ENCODE assay signal across 9 cellular contexts in genomic region chr9:116687074-116687761, GRCh38. TPM values are rescaled to one million over a fixed set of nuclear protein-coding genes. Genes with fewer than 3 reads are reported as not detected.
DNase-seq lines count a peak whose midpoint lies in the region; ATAC-seq and TF ChIP-seq lines count a peak whose summit lies in the region.
"Had no signal": no experiment of that assay in that cellular context is flagged by ENCODE, and none has a peak within 500 bp of the region (broad histone marks: within the 10 kb centered on the region; RNA-seq: fewer than 3 reads in every experiment).

Gene TRIM32, plus strand, starts transcription at chr9:116687305. Its CDS starts 10,438 bp downstream, at chr9:116697743.

- H3K4me1 Mint-ChIP-seq in CD14-positive monocyte: peaks cover 23% of the 10 kb centered on the region
- H3K4me1 Mint-ChIP-seq in activated CD8-positive, alpha-beta T cell treated with anti-CD3 and anti-CD28 coated beads, Interleukin-2, amount 10 ng/mL, durations not matched to agents 7 days and 5 days (ENCODE audit: low read depth): peaks cover 40% of the 10 kb centered on the region

- TF ChIP-seq CTCF in CD14-positive monocyte (IDR thresholded peaks at IDR 0.05) (no peak), lower lobe of right lung (IDR thresholded peaks at IDR 0.05) (no peak)

- H3K9me3 Mint-ChIP-seq in CD14-positive monocyte: peaks cover 0 to 2% (median 0%) of the 10 kb centered on the region in 7 donors
- peaks cover 12% of the 10 kb centered on the region for H3K9me3 Mint-ChIP-seq in activated CD8-positive, alpha-beta T cell treated with anti-CD3 and anti-CD28 coated beads, Interleukin-2, amount 10 ng/mL, durations not matched to agents 7 days and 5 days (ENCODE audit: insufficient read depth)

- CTCF ChIA-PET in activated CD8-positive, alpha-beta T cell treated with anti-CD3 and anti-CD28 coated beads, Interleukin-2, amount 10 ng/mL, durations not matched to agents 7 days and 5 days (lab: Charles Lee): interaction anchor here (1.0 to 1.3 kb wide), 4 partner anchors 12 to 1093 kb away, joined by 3 to 7 read pairs (median 4); no protein-coding TSS in a partner anchor

- POLR2A ChIA-PET in activated CD8-positive, alpha-beta T cell treated with anti-CD3 and anti-CD28 coated beads, Interleukin-2, amount 10 ng/mL, durations not matched to agents 7 days and 5 days (lab: Charles Lee): interaction anchor here (0.9 to 1.4 kb wide), 2 partner anchors 11 to 22 kb away, joined by 3 to 6 read pairs; no protein-coding TSS in a partner anchor

- no peaks in the 10 kb centered on the region for H3K36me3 ChIP-seq in lower lobe of right lung
- H3K36me3 ChIP-seq: neutrophil had no signal

- no peaks in the 10 kb centered on the region for H3K9me3 ChIP-seq in lower lobe of right lung
- H3K9me3 ChIP-seq: neutrophil had no signal

- ATAC-seq in GM19372 (IDR thresholded peaks at IDR 0.05; ENCODE audit: low read depth, unreplicated experiment): peak; percentile 98
- peak; percentile 98 for ATAC-seq in HG03520 (IDR thresholded peaks at IDR 0.05; ENCODE audit: unreplicated experiment)
- peak; percentile 100 for ATAC-seq in activated CD8-positive, alpha-beta T cell treated with anti-CD3 and anti-CD28 coated beads, Interleukin-2, amount 10 ng/mL, durations not matched to agents 7 days and 5 days
- peak; percentile 98 to 100 for ATAC-seq in lower lobe of right lung

- DNase-seq in CD14-positive monocyte (ENCODE audit: low spot score) (peak; percentile 78), NCI-H82 (lab: John Stamatoyannopoulos, UW) (peak; percentile 96), lower lobe of right lung (peak; percentile 91)
- DNase-seq in activated CD8-positive, alpha-beta T cell treated with anti-CD3 and anti-CD28 coated beads, Interleukin-2, amount 10 ng/mL, durations not matched to agents 7 days and 5 days: peak; percentile 94
- peak; percentile 87 for DNase-seq in effector CD4-positive, alpha-beta T cell
- DNase-seq in stimulated activated CD4-positive, alpha-beta T cell treated with anti-CD3 and anti-CD28 coated beads, TNF-alpha, amount 100 ng/mL, for 24 hours (ENCODE audit: low read depth in 3 of 3): peak; percentile 84 to 93 (median 88)

- H3K4me3 Mint-ChIP-seq in CD14-positive monocyte: peak within 1 kb of the TSS; percentile 86 to 97
- peak within 1 kb of the TSS; percentile 87 for H3K4me3 Mint-ChIP-seq in activated CD8-positive, alpha-beta T cell treated with anti-CD3 and anti-CD28 coated beads, Interleukin-2, amount 10 ng/mL, durations not matched to agents 7 days and 5 days

- peak within 1 kb of the TSS; percentile 76 for H3K4me3 ChIP-seq in lower lobe of right lung

- peaks cover 34% of the 10 kb centered on the region for H3K4me1 ChIP-seq in lower lobe of right lung

- peak within 1 kb of the TSS in 5 of 7 donors; percentile 5 to 78 (median 42) for H3K27ac Mint-ChIP-seq in CD14-positive monocyte
- H3K27ac Mint-ChIP-seq in activated CD8-positive, alpha-beta T cell treated with anti-CD3 and anti-CD28 coated beads, Interleukin-2, amount 10 ng/mL, durations not matched to agents 7 days and 5 days: peak within 1 kb of the TSS; percentile 80

- H3K27me3 Mint-ChIP-seq in CD14-positive monocyte (ENCODE audit: low read depth in 3 of 3): peaks cover 14 to 25% (median 22%) of the 10 kb centered on the region in 3 donors
- H3K27me3 Mint-ChIP-seq in activated CD8-positive, alpha-beta T cell treated with anti-CD3 and anti-CD28 coated beads, Interleukin-2, amount 10 ng/mL, durations not matched to agents 7 days and 5 days (ENCODE audit: low read depth): no peaks in the 10 kb centered on the region

- H3K36me3 Mint-ChIP-seq in CD14-positive monocyte: no peaks in the 10 kb centered on the region
- H3K36me3 Mint-ChIP-seq in activated CD8-positive, alpha-beta T cell treated with anti-CD3 and anti-CD28 coated beads, Interleukin-2, amount 10 ng/mL, durations not matched to agents 7 days and 5 days (ENCODE audit: low read depth): peaks cover 10% of the 10 kb centered on the region

- no peaks in the 10 kb centered on the region for H3K27me3 ChIP-seq in lower lobe of right lung (ENCODE audit: low read depth)

- intact Hi-C loops in CD14-positive monocyte (cut with micrococcal nuclease) (no loop called here), lower lobe of right lung (cut with DNase I) (no loop called here)

- peak within 1 kb of the TSS; percentile 72 for H3K27ac ChIP-seq in lower lobe of right lung
- H3K27ac ChIP-seq: neutrophil had no signal

RNA-seq across cellular contexts. Expression of gene TRIM32, which starts in this region (rescaled TPM):
- polyA plus RNA-seq in CD14-positive monocyte: 1 to 10 TPM; 1.3 to 1.4 TPM
- 10 to 100 TPM; 17.5 to 18.2 TPM for total RNA-seq in activated CD8-positive, alpha-beta T cell treated with anti-CD3 and anti-CD28 coated beads, Interleukin-2, amount 10 ng/mL, durations not matched to agents 7 days and 5 days
- 17.3 TPM for total RNA-seq in lower lobe of right lung

Comparison
In these comparisons a context has a peak if more than half of its experiments do, and no peak if none do; other contexts are left out.
1. Peak in every context shown above with its lines: DNase-seq, ATAC-seq, H3K4me3 ChIP-seq and H3K27ac ChIP-seq.